Comparison of ENCODE assay signal across 19 cellular contexts in the genomic region with DNA sequence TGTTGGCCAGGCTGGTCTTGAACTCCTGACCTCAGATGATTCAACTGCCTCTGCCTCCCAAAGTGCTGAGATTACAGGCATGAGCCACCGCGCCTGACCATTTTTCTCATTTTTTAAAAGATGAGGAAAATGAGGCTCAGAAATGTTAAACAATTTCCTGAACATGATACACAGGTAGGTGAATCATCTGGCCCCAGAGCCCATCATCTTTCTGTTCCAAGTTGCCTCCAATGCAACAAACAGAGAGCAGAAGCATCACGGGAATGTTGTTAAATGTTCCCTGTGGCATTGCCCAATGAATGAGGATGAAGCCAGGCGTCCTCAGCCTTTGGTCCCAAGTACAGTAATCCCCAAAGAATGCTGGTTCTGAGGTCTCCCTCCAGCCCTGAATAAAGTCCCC. TPM values are rescaled to one million over a fixed set of nuclear protein-coding genes. Genes with fewer than 3 reads are reported as not detected.
A peak's percentile ranks its signal among the peaks of the same experiment; 100 is the strongest.
DNase-seq lines count a peak whose midpoint lies in the region; ATAC-seq, FAIRE-seq and TF ChIP-seq lines count a peak whose summit lies in the region.
"Had no signal": no experiment of that assay in that cellular context is flagged by ENCODE, and none has a peak within 500 bp of the region (broad histone marks: within the 10 kb centered on the region; RNA-seq: fewer than 3 reads in every experiment).

No MANE protein-coding gene starts in this region.

- FAIRE-seq in astrocyte (lab: Jason Lieb, UNC) (peak; percentile 76), pancreas (lab: Jason Lieb, UNC) (no peak)
- FAIRE-seq: GM18507, HTR-8/SVneo had no signal

- peak overlapping the region; percentile 90 for H3K27ac ChIP-seq in astrocyte (ENCODE audit: low read depth, low read length)
- no peak overlapping the region for H3K27ac ChIP-seq in pancreas
- H3K27ac ChIP-seq in effector memory CD4-positive, alpha-beta T cell (ENCODE audit: insufficient read depth, low read length, poor library complexity, severe bottlenecking): no peak overlapping the region
- no peak overlapping the region for H3K27ac ChIP-seq in heart right ventricle
- H3K27ac ChIP-seq: ascending aorta, BLaER1 had no signal

- in situ Hi-C loops in ACHN (cut with HindIII; ENCODE audit: low pct_ligation_motif_present, low pct_unique_long_range_greater_than_20kb, low sequenced_read_pairs): no loop called here

- H3K4me2 ChIP-seq in astrocyte (ENCODE audit: low read length): peak overlapping the region; percentile 62
- H3K4me2 ChIP-seq: BLaER1 had no signal

- peak overlapping the region; percentile 71 for H3K9ac ChIP-seq in astrocyte (ENCODE audit: low read length)
- H3K9ac ChIP-seq: BLaER1 had no signal

- ATAC-seq in pancreas: no peak
- ATAC-seq in heart right ventricle: no peak

- peak overlapping the region; percentile 55 for H3K27ac Mint-ChIP-seq in astrocyte (ENCODE audit: unreplicated experiment)

- TF ChIP-seq CTCF in astrocyte (IDR thresholded peaks at IDR 0.05; ENCODE audit: insufficient read depth, low read depth, low read length) (no peak), pancreas (IDR thresholded peaks at IDR 0.05) (no peak), heart right ventricle (IDR thresholded peaks at IDR 0.05) (no peak)

- H3K9me3 Mint-ChIP-seq in astrocyte (ENCODE audit: unreplicated experiment): no peaks in the 10 kb centered on the region
- H3K9me3 Mint-ChIP-seq: type B pancreatic cell had no signal

- H3K27me3 Mint-ChIP-seq in astrocyte (ENCODE audit: low read depth, unreplicated experiment): no peaks in the 10 kb centered on the region
- H3K27me3 Mint-ChIP-seq: type B pancreatic cell had no signal

- H3K4me1 ChIP-seq in astrocyte (ENCODE audit: insufficient read depth, low read length) (peaks cover 23% of the 10 kb centered on the region), pancreas (no peaks in the 10 kb centered on the region), heart right ventricle (peaks cover 0 to 3% (median 0%) of the 10 kb centered on the region in 9 donors)
- no peaks in the 10 kb centered on the region for H3K4me1 ChIP-seq in effector memory CD4-positive, alpha-beta T cell (ENCODE audit: control insufficient read depth, insufficient read depth, low read length, poor library complexity, severe bottlenecking)
- H3K4me1 ChIP-seq: ascending aorta, BLaER1 had no signal

- no peak overlapping the region for H2AFZ ChIP-seq in astrocyte (ENCODE audit: low read depth, low read length)

- H3K36me3 Mint-ChIP-seq in astrocyte (ENCODE audit: low read depth, unreplicated experiment): no peaks in the 10 kb centered on the region
- H3K36me3 Mint-ChIP-seq: type B pancreatic cell had no signal

- H3K36me3 ChIP-seq in astrocyte (ENCODE audit: insufficient read depth, low read length) (no peaks in the 10 kb centered on the region), pancreas (no peaks in the 10 kb centered on the region), heart right ventricle (no peaks in the 10 kb centered on the region)
- H3K36me3 ChIP-seq in effector memory CD4-positive, alpha-beta T cell (ENCODE audit: control insufficient read depth, insufficient read depth, low read length): no peaks in the 10 kb centered on the region
- H3K36me3 ChIP-seq: ascending aorta, BLaER1 had no signal

- H3K9me3 ChIP-seq in astrocyte (ENCODE audit: insufficient read depth, low read depth, low read length) (no peaks in the 10 kb centered on the region), pancreas (no peaks in the 10 kb centered on the region), heart right ventricle (no peaks in the 10 kb centered on the region)
- no peaks in the 10 kb centered on the region for H3K9me3 ChIP-seq in effector memory CD4-positive, alpha-beta T cell (ENCODE audit: control insufficient read depth, low read length)
- H3K9me3 ChIP-seq: ascending aorta, BLaER1 had no signal

- DNase-seq in ACHN (peak; percentile 30), HK-2 (ENCODE audit: unreplicated experiment) (peak; percentile 22), astrocyte (ENCODE audit: low read depth) (peak; percentile 87), iris pigment epithelial cell (ENCODE audit: low read depth) (peak; percentile 79), mucosa of gallbladder (ENCODE audit: low spot score) (no peak), pancreas (no peak), heart right ventricle (no peak)
- DNase-seq in effector memory CD4-positive, alpha-beta T cell: no peak
- DNase-seq: activated CD4-positive, alpha-beta T cell treated with anti-CD3 and anti-CD28 coated beads, Interleukin-2, amount 50 U/mL, for 1 hour; H7; NCI-H1105; NCI-H446 had no signal

- H3K27me3 ChIP-seq in astrocyte (ENCODE audit: insufficient read depth, low read length): no peaks in the 10 kb centered on the region
- H3K27me3 ChIP-seq in pancreas: peaks cover 0 to 2% (median 0%) of the 10 kb centered on the region in 4 donors
- H3K27me3 ChIP-seq in effector memory CD4-positive, alpha-beta T cell (replicated peaks; ENCODE audit: control insufficient read depth, insufficient read depth, low read length, poor library complexity, severe bottlenecking): no peaks in the 10 kb centered on the region
- H3K27me3 ChIP-seq in heart right ventricle: peaks cover 0 to 7% (median 0%) of the 10 kb centered on the region in 7 donors
- H3K27me3 ChIP-seq: ascending aorta, BLaER1 had no signal

- H3K4me3 Mint-ChIP-seq in astrocyte (ENCODE audit: unreplicated experiment): no peak overlapping the region
- H3K4me3 Mint-ChIP-seq: type B pancreatic cell had no signal

- no peaks in the 10 kb centered on the region for H4K20me1 ChIP-seq in astrocyte (ENCODE audit: insufficient read depth, low read length)
- H4K20me1 ChIP-seq: BLaER1 had no signal

- intact Hi-C loops in pancreas (cut with DNase I) (loop anchor here in 1 of 3 donors (10.0 kb wide), 1 partner anchor 263 kb away; no protein-coding TSS in a partner anchor), heart right ventricle (cut with DNase I) (loop anchor here in 3 of 10 donors (5.0 to 10.0 kb wide), 4 partner anchors 41 to 356 kb away; no protein-coding TSS in a partner anchor)

- no peaks in the 10 kb centered on the region for H3K79me2 ChIP-seq in astrocyte (ENCODE audit: insufficient read depth, low read length)

- H3K4me3 ChIP-seq in astrocyte (ENCODE audit: insufficient read depth, low read depth, low read length) (no peak overlapping the region), pancreas (no peak overlapping the region), heart right ventricle (no peak overlapping the region)
- no peak overlapping the region for H3K4me3 ChIP-seq in effector memory CD4-positive, alpha-beta T cell (ENCODE audit: insufficient read depth, low read depth, low read length, poor library complexity, severe bottlenecking)
- H3K4me3 ChIP-seq: ascending aorta, BLaER1 had no signal

- WGBS in pancreas, 2 donors: 68 to 75% methylated on average over 4 of the region's 4 CpGs
- 86 to 89% methylated on average over 4 of the region's 4 CpGs for WGBS in heart right ventricle, 2 donors

- peaks cover 38% of the 10 kb centered on the region for H3K4me1 Mint-ChIP-seq in astrocyte (ENCODE audit: low read depth, unreplicated experiment)

RNA-seq across cellular contexts. Expression of gene ANXA5, which starts 31.3 kb away (rescaled TPM):
- total RNA-seq in astrocyte: 682 and 793 TPM in 2 replicates
- total RNA-seq in mucosa of gallbladder: 327 TPM
- total RNA-seq in pancreas: 100 to 1,000 TPM in 3 of 6 donors, 10 to 100 TPM in 3; 70.2 to 196 (median 92.8) TPM
- polyA plus RNA-seq in pancreas: 100 to 1,000 TPM; 149 to 210 TPM
- total RNA-seq in heart right ventricle: 100 to 1,000 TPM in 9 of 10 donors, 10 to 100 TPM in 1; 90.8 to 204 (median 115) TPM
- polyA plus RNA-seq in heart right ventricle: 100 to 1,000 TPM; 107 to 285 TPM

RNA-seq across cellular contexts. Expression of gene SMIM43, which starts 36.9 kb away (rescaled TPM):
- total RNA-seq in astrocyte (not detected in 2 replicates), mucosa of gallbladder (not detected), pancreas (not detected), heart right ventricle (under 1 TPM in 2 of 10 donors, not detected in 8; 0.09 to 0.15 TPM)
- polyA plus RNA-seq in pancreas (under 1 TPM in 1 of 2 donors, not detected in 1; 0.07 TPM), heart right ventricle (1 to 10 TPM in 1 of 2 donors, not detected in 1; 1.3 TPM)
- total RNA-seq: ascending aorta; H7; mesenteric fat pad; T-helper 1 cell treated with Interleukin-12 subunit alpha and Interleukin-12 subunit beta and Interleukin-4 antibody, amounts not matched to agents 30 ng/mL and 1 ng/mL, for 36 hours had no signal

Comparison
In these comparisons a context has a peak if more than half of its experiments do, and no peak if none do; other contexts are left out.
1. DNase-seq: peak in ACHN (single experiment), HK-2 (single experiment), astrocyte (single experiment) and iris pigment epithelial cell (single experiment); none in mucosa of gallbladder (single experiment), pancreas (0 of 6), effector memory CD4-positive, alpha-beta T cell (0 of 3) and heart right ventricle (0 of 2).